ENCODE assay signal across 10 cellular contexts in genomic region chr2:27891820-27892105, GRCh38. TPM values are rescaled to one million over a fixed set of nuclear protein-coding genes. Genes with fewer than 3 reads are reported as not detected.
A peak's percentile ranks its signal among the peaks of the same experiment; 100 is the strongest.
DNase-seq lines count a peak whose midpoint lies in the region; ATAC-seq and TF ChIP-seq lines count a peak whose summit lies in the region.
"Had no signal": no experiment of that assay in that cellular context is flagged by ENCODE, and none has a peak within 500 bp of the region (broad histone marks: within the 10 kb centered on the region; RNA-seq: fewer than 3 reads in every experiment).

No MANE protein-coding gene starts in this region.

- no peaks in the 10 kb centered on the region for H3K27me3 ChIP-seq in neuron (ENCODE audit: insufficient read depth, low read length)

- peak overlapping the region; percentile 92 for H3K4me3 ChIP-seq in NB4 (ENCODE audit: low read depth, low read length)
- no peak overlapping the region for H3K4me3 ChIP-seq in choroid plexus epithelial cell (ENCODE audit: low read depth, low read length)
- H3K4me3 ChIP-seq in neuron (ENCODE audit: low read length), result peak overlapping the region; percentile 58

- BruUV-seq in Calu3 (replicated peaks; lab: Mats Ljungman, UMichigan), result no TSS peak

- peak overlapping the region; percentile 98 for H3K4me3 Mint-ChIP-seq in Calu3 (ENCODE audit: low read depth, unreplicated experiment)

- peak overlapping the region; percentile 52 for H2AFZ ChIP-seq in neuron (ENCODE audit: low read depth, low read length)

- no peak for TF ChIP-seq POLR2A in NB4 (IDR thresholded peaks at IDR 0.05; ENCODE audit: extremely low read depth, insufficient read length)

- H3K4me1 Mint-ChIP-seq in Calu3 (ENCODE audit: low read depth, unreplicated experiment), result peaks cover 9% of the 10 kb centered on the region

- intact Hi-C loops in Calu3 (cut with micrococcal nuclease; ENCODE audit: unreplicated experiment), result no loop called here

- peaks cover 7% of the 10 kb centered on the region for H3K4me1 ChIP-seq in neuron (ENCODE audit: insufficient read depth, low read length)

- no peaks in the 10 kb centered on the region for H3K9me3 Mint-ChIP-seq in Calu3 (ENCODE audit: low read depth, unreplicated experiment)

- no peaks in the 10 kb centered on the region for H3K9me3 ChIP-seq in neuron (ENCODE audit: low read length)

- ATAC-seq in GM18511 (IDR thresholded peaks at IDR 0.05; ENCODE audit: unreplicated experiment), result no peak

- no peaks in the 10 kb centered on the region for H3K27me3 Mint-ChIP-seq in Calu3 (ENCODE audit: unreplicated experiment)

- peaks cover 27% of the 10 kb centered on the region for H3K36me3 Mint-ChIP-seq in Calu3 (ENCODE audit: insufficient read depth, unreplicated experiment)

- H3K27ac Mint-ChIP-seq in Calu3 (ENCODE audit: unreplicated experiment), result peak overlapping the region; percentile 97

- TF ChIP-seq CTCF in Calu3 (IDR thresholded peaks at IDR 0.05; ENCODE audit: unreplicated experiment), result no peak
- TF ChIP-seq CTCF in NB4 (IDR thresholded peaks at IDR 0.05; ENCODE audit: low read depth, low read length), result no peak
- TF ChIP-seq CTCF in choroid plexus epithelial cell (conservative IDR thresholded peaks at IDR 0.05; ENCODE audit: low read depth, low read length), result no peak

- peaks cover 9% of the 10 kb centered on the region for H3K36me3 ChIP-seq in neuron (ENCODE audit: insufficient read depth, low read length)

- CTCF ChIA-PET in Calu3 (lab: Charles Lee), result no interaction called here

- DNase-seq in Calu3 (no peak), NB4 (ENCODE audit: low read depth) (no peak), choroid plexus epithelial cell (ENCODE audit: low read depth) (peak; percentile 66), CD1c-positive myeloid dendritic cell (ENCODE audit: extremely low spot score) (no peak), COLO829 (ENCODE audit: low spot score) (no peak), COLO668 (lab: John Stamatoyannopoulos, UW; ENCODE audit: unreplicated experiment) (no peak)
- DNase-seq: foreskin melanocyte, NCI-H187 treated with DMSO at 0.1 percent for 48 hours had no signal

RNA-seq across cellular contexts. Expression of gene BABAM2, which starts 1.2 kb away (rescaled TPM):
- 43.5 and 59.3 TPM in 2 replicates for total RNA-seq in Calu3 (2022)

RNA-seq across cellular contexts. Expression of gene RBKS, which starts 1.6 kb away (rescaled TPM):
- total RNA-seq in Calu3 (2022), result 2.3 and 3.3 TPM in 2 replicates
